ENCODE assay signal across 24 cellular contexts in genomic region chrX:93468075-93468474, GRCh38.
"Had no signal": no experiment of that assay in that cellular context is flagged by ENCODE, and none has a peak within 500 bp of the region (broad histone marks: within the 10 kb centered on the region; RNA-seq: fewer than 3 reads in every experiment).

No MANE protein-coding gene starts in this region.

- H3K4me1 ChIP-seq: colonic mucosa, esophagus squamous epithelium, gastrocnemius medialis, heart right ventricle, left lung, lower lobe of right lung had no signal

- H3K36me3 ChIP-seq: colonic mucosa, esophagus squamous epithelium, gastrocnemius medialis, heart right ventricle, left lung, lower lobe of right lung had no signal

- H3K27me3 ChIP-seq: esophagus squamous epithelium, gastrocnemius medialis, left lung had no signal

- H3K4me3 ChIP-seq: colonic mucosa, esophagus squamous epithelium, gastrocnemius medialis, heart right ventricle, left lung, lower lobe of right lung, mucosa of descending colon had no signal

- H3K27ac ChIP-seq: colonic mucosa, epithelial cell of prostate, esophagus squamous epithelium, gastrocnemius medialis, heart right ventricle, left lung, lower lobe of right lung had no signal

- H3K9me3 ChIP-seq: colonic mucosa, esophagus squamous epithelium, gastrocnemius medialis, heart right ventricle, left lung, lower lobe of right lung, mucosa of descending colon had no signal

- DNase-seq: colonic mucosa; cortex of kidney; effector CD8-positive, alpha-beta T cell; effector memory CD8-positive, alpha-beta T cell; endodermal cell; erythroblast; esophagus squamous epithelium; foreskin fibroblast; foreskin melanocyte; gastrocnemius medialis; glutamatergic neuron; head of caudate nucleus; heart right ventricle; hippocampal formation; left cardiac atrium; left lung; left ventricle myocardium superior; lower lobe of right lung; mesenchymal stem cell; mucosa of descending colon had no signal

- FAIRE-seq: endometrium, islet of Langerhans, keratinocyte had no signal
